ENCODE assay signal across 21 cellular contexts in genomic region chr1:209454340-209455014, GRCh38.
"Had no signal": no experiment of that assay in that cellular context is flagged by ENCODE, and none has a peak within 500 bp of the region (broad histone marks: within the 10 kb centered on the region; RNA-seq: fewer than 3 reads in every experiment).

No MANE protein-coding gene starts in this region.

- ATAC-seq: esophagus mucosa, left ventricle myocardium superior, psoas muscle, right lobe of liver, T-cell had no signal

- H3K4me1 Mint-ChIP-seq: activated CD4-positive, alpha-beta memory T cell treated with anti-CD3 and anti-CD28 coated beads, Interleukin-2, amount 10 ng/mL, durations not matched to agents 7 days and 5 days; activated naive CD4-positive, alpha-beta T cell treated with anti-CD3 and anti-CD28 coated beads, Interleukin-2, amount 50 U/mL, for 24 hours; nephron; T-cell had no signal

- H3K36me3 ChIP-seq: right lobe of liver, spleen, stomach, thoracic aorta, uterus had no signal

- DNase-seq: activated CD4-positive, alpha-beta memory T cell treated with anti-CD3 and anti-CD28 coated beads, Interleukin-2, amount 10 ng/mL, durations not matched to agents 7 days and 5 days; activated effector memory CD4-positive, alpha-beta T cell treated with anti-CD3 and anti-CD28 coated beads, Interleukin-2, amount 50 U/mL, for 16 hours; activated T-cell treated with anti-CD3 and anti-CD28 coated beads, Interleukin-2, amount 50 U/mL, for 4 hours; amniotic stem cell; caudate nucleus; hippocampal formation; left ventricle myocardium superior; occipital lobe; psoas muscle; right lobe of liver; spleen; stomach; T-cell; T1000; uterus had no signal

- FAIRE-seq: colon had no signal

- H3K27ac ChIP-seq: psoas muscle, right lobe of liver, spleen, stomach, thoracic aorta, uterus, VCaP had no signal

- H3K9me3 ChIP-seq: psoas muscle, right lobe of liver, spleen, stomach, thoracic aorta, uterus had no signal

- H3K27ac Mint-ChIP-seq: activated CD4-positive, alpha-beta memory T cell treated with anti-CD3 and anti-CD28 coated beads, Interleukin-2, amount 10 ng/mL, durations not matched to agents 7 days and 5 days; activated naive CD4-positive, alpha-beta T cell treated with anti-CD3 and anti-CD28 coated beads, Interleukin-2, amount 50 U/mL, for 24 hours; nephron; T-cell had no signal

- H3K4me3 Mint-ChIP-seq: activated CD4-positive, alpha-beta memory T cell treated with anti-CD3 and anti-CD28 coated beads, Interleukin-2, amount 10 ng/mL, durations not matched to agents 7 days and 5 days; activated naive CD4-positive, alpha-beta T cell treated with anti-CD3 and anti-CD28 coated beads, Interleukin-2, amount 50 U/mL, for 24 hours; activated T-cell treated with anti-CD3 and anti-CD28 coated beads, Interleukin-2, amount 50 U/mL, for 4 hours; nephron; T-cell had no signal

- H3K36me3 Mint-ChIP-seq: activated naive CD4-positive, alpha-beta T cell treated with anti-CD3 and anti-CD28 coated beads, Interleukin-2, amount 50 U/mL, for 24 hours; T-cell had no signal

- H3K9me3 Mint-ChIP-seq: activated CD4-positive, alpha-beta memory T cell treated with anti-CD3 and anti-CD28 coated beads, Interleukin-2, amount 10 ng/mL, durations not matched to agents 7 days and 5 days; activated naive CD4-positive, alpha-beta T cell treated with anti-CD3 and anti-CD28 coated beads, Interleukin-2, amount 50 U/mL, for 24 hours; activated T-cell treated with anti-CD3 and anti-CD28 coated beads, Interleukin-2, amount 50 U/mL, for 4 hours; nephron; T-cell had no signal

- H3K27me3 ChIP-seq: right lobe of liver, stomach, uterus had no signal

- H3K4me1 ChIP-seq: psoas muscle, right lobe of liver, spleen, stomach, uterus had no signal

- H3K4me3 ChIP-seq: psoas muscle, right lobe of liver, spleen, stomach, thoracic aorta, uterus had no signal
